In the genomic region with DNA sequence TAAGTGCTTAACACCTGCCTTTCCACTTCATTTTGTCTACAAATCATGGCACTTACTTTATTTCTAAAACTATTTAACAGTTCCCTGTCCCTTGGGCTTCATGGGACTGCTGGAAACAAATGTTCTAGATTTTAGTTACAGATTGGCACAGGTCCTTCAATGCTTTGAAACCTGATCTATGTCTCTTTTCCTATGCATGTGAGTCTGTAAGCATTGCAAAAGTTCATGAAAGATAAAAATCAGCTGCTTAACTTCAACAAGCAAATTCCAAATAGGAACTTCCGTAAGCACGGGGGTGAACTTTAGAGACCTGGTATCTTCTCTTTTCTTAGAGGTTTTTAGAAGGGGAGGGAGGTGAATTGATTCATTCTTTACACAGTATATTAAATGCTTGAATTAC, we compare ENCODE assay signal across 16 cellular contexts. TPM values are rescaled to one million over a fixed set of nuclear protein-coding genes. Genes with fewer than 3 reads are reported as not detected.
DNase-seq lines count a peak whose midpoint lies in the region; ATAC-seq and TF ChIP-seq lines count a peak whose summit lies in the region.
"Had no signal": no experiment of that assay in that cellular context is flagged by ENCODE, and none has a peak within 500 bp of the region (broad histone marks: within the 10 kb centered on the region; RNA-seq: fewer than 3 reads in every experiment).

No MANE protein-coding gene starts in this region.

- H3K4me3 Mint-ChIP-seq in natural killer cell = no peak overlapping the region
- H3K4me3 Mint-ChIP-seq in activated T-helper 1 cell treated with anti-CD3 and anti-CD28 coated beads, Interleukin-12 subunit alpha, Interleukin-12 subunit beta, Interleukin-2, Interleukin-4 antibody, amounts not matched to agents 30 ng/mL and 10 ng/mL and 1 ng/mL, durations not matched to agents 14 hours and 24 hours and 36 hours = no peak overlapping the region

- H3K79me2 ChIP-seq in parathyroid adenoma = peaks cover 2% of the 10 kb centered on the region

- peaks cover 20% of the 10 kb centered on the region for H3K4me1 ChIP-seq in parathyroid adenoma

- H2AFZ ChIP-seq in parathyroid adenoma = no peak overlapping the region

- H3K4me3 ChIP-seq in LNCaP clone FGC (ENCODE audit: low read depth, low read length) (no peak overlapping the region), parathyroid adenoma (ENCODE audit: low read depth, low read length) (peak overlapping the region; percentile 40)

- H3K36me3 Mint-ChIP-seq in natural killer cell = no peaks in the 10 kb centered on the region
- H3K36me3 Mint-ChIP-seq in activated T-helper 1 cell treated with anti-CD3 and anti-CD28 coated beads, Interleukin-12 subunit alpha, Interleukin-12 subunit beta, Interleukin-2, Interleukin-4 antibody, amounts not matched to agents 30 ng/mL and 10 ng/mL and 1 ng/mL, durations not matched to agents 14 hours and 24 hours and 36 hours (ENCODE audit: low read depth) = no peaks in the 10 kb centered on the region

- peak overlapping the region; percentile 64 for H3K27ac ChIP-seq in parathyroid adenoma

- TF ChIP-seq CTCF in LNCaP clone FGC (IDR thresholded peaks at IDR 0.05; ENCODE audit: control insufficient read depth, extremely low read depth, insufficient read depth) (no peak), parathyroid adenoma (IDR thresholded peaks at IDR 0.05) (no peak), natural killer cell (IDR thresholded peaks at IDR 0.05) (no peak)

- DNase-seq in NCI-H2107 treated with DMSO at 0.1 percent for 48 hours (lab: John Stamatoyannopoulos, UW; ENCODE audit: unreplicated experiment) (peak; percentile 45), NCI-H2107 (lab: John Stamatoyannopoulos, UW) (no peak), LNCaP clone FGC (ENCODE audit: low read depth) (peak; percentile 62), fibroblast of gingiva (ENCODE audit: low read depth) (peak; percentile 44), natural killer cell (no peak), HPDE6-E6E7 (ENCODE audit: extremely low spot score) (no peak)
- no peak for DNase-seq in activated T-helper 1 cell treated with anti-CD3 and anti-CD28 coated beads, Interleukin-12 subunit alpha, Interleukin-12 subunit beta, Interleukin-2, Interleukin-4 antibody, amounts not matched to agents 30 ng/mL and 10 ng/mL and 1 ng/mL, durations not matched to agents 14 hours and 24 hours and 36 hours (ENCODE audit: low spot score)
- DNase-seq: Caco-2, DMS79 treated with DMSO at 0.1 percent for 48 hours, KBM-7, NCI-H1105 treated with DMSO at 0.1 percent for 48 hours, NCI-H187 treated with DMSO at 0.1 percent for 48 hours, NCI-H226, SK-N-SH had no signal

- peak overlapping the region; percentile 58 for H3K4me2 ChIP-seq in parathyroid adenoma (ENCODE audit: low read length)
- H3K4me2 ChIP-seq: SK-N-SH had no signal

- H3K27ac Mint-ChIP-seq in natural killer cell = no peak overlapping the region
- H3K27ac Mint-ChIP-seq in activated T-helper 1 cell treated with anti-CD3 and anti-CD28 coated beads, Interleukin-12 subunit alpha, Interleukin-12 subunit beta, Interleukin-2, Interleukin-4 antibody, amounts not matched to agents 30 ng/mL and 10 ng/mL and 1 ng/mL, durations not matched to agents 14 hours and 24 hours and 36 hours = no peak overlapping the region

- ATAC-seq in natural killer cell = no peak
- ATAC-seq: HCT116 had no signal

- H3K9ac ChIP-seq in parathyroid adenoma = no peak overlapping the region
- H3K9ac ChIP-seq: SK-N-SH had no signal

- H3K36me3 ChIP-seq in parathyroid adenoma (ENCODE audit: control insufficient read depth, insufficient read depth, low read length) = no peaks in the 10 kb centered on the region

- no peaks in the 10 kb centered on the region for H3K27me3 ChIP-seq in parathyroid adenoma (ENCODE audit: control insufficient read depth, insufficient read depth, low read length)

- no peaks in the 10 kb centered on the region for H3K9me3 ChIP-seq in parathyroid adenoma (ENCODE audit: control insufficient read depth, low read length)
- H3K9me3 ChIP-seq: Caco-2, SK-N-SH had no signal

- intact Hi-C loops in natural killer cell (cut with micrococcal nuclease) = no loop called here
- intact Hi-C loops in activated T-helper 1 cell treated with anti-CD3 and anti-CD28 coated beads, Interleukin-12 subunit alpha, Interleukin-12 subunit beta, Interleukin-2, Interleukin-4 antibody, amounts not matched to agents 30 ng/mL and 10 ng/mL and 1 ng/mL, durations not matched to agents 14 hours and 24 hours and 36 hours (cut with micrococcal nuclease) = no loop called here

- H3K27me3 Mint-ChIP-seq in natural killer cell (ENCODE audit: low read depth in 2 of 2) = peaks cover 14 to 15% of the 10 kb centered on the region in 2 donors
- H3K27me3 Mint-ChIP-seq in activated T-helper 1 cell treated with anti-CD3 and anti-CD28 coated beads, Interleukin-12 subunit alpha, Interleukin-12 subunit beta, Interleukin-2, Interleukin-4 antibody, amounts not matched to agents 30 ng/mL and 10 ng/mL and 1 ng/mL, durations not matched to agents 14 hours and 24 hours and 36 hours (ENCODE audit: insufficient read depth) = peaks cover 13% of the 10 kb centered on the region

- H3K9me3 Mint-ChIP-seq in natural killer cell = no peaks in the 10 kb centered on the region
- no peaks in the 10 kb centered on the region for H3K9me3 Mint-ChIP-seq in activated T-helper 1 cell treated with anti-CD3 and anti-CD28 coated beads, Interleukin-12 subunit alpha, Interleukin-12 subunit beta, Interleukin-2, Interleukin-4 antibody, amounts not matched to agents 30 ng/mL and 10 ng/mL and 1 ng/mL, durations not matched to agents 14 hours and 24 hours and 36 hours

- no peaks in the 10 kb centered on the region for H3K4me1 Mint-ChIP-seq in natural killer cell
- H3K4me1 Mint-ChIP-seq in activated T-helper 1 cell treated with anti-CD3 and anti-CD28 coated beads, Interleukin-12 subunit alpha, Interleukin-12 subunit beta, Interleukin-2, Interleukin-4 antibody, amounts not matched to agents 30 ng/mL and 10 ng/mL and 1 ng/mL, durations not matched to agents 14 hours and 24 hours and 36 hours (ENCODE audit: low read depth) = no peaks in the 10 kb centered on the region

RNA-seq across cellular contexts. Expression of gene LGI2, which starts 9.5 kb away (rescaled TPM):
- not detected for total RNA-seq in natural killer cell
- not detected in 2 replicates for total RNA-seq in activated T-helper 1 cell treated with anti-CD3 and anti-CD28 coated beads, Interleukin-12 subunit alpha, Interleukin-12 subunit beta, Interleukin-2, Interleukin-4 antibody, amounts not matched to agents 30 ng/mL and 10 ng/mL and 1 ng/mL, durations not matched to agents 14 hours and 24 hours and 36 hours

Comparison
In these comparisons a context has a peak if more than half of its experiments do, and no peak if none do; other contexts are left out.
1. DNase-seq: peak in NCI-H2107 treated with DMSO at 0.1 percent for 48 hours (single experiment), LNCaP clone FGC (single experiment) and fibroblast of gingiva (single experiment); none in NCI-H2107 (single experiment), natural killer cell (single experiment), activated T-helper 1 cell treated with anti-CD3 and anti-CD28 coated beads, Interleukin-12 subunit alpha, Interleukin-12 subunit beta, Interleukin-2, Interleukin-4 antibody, amounts not matched to agents 30 ng/mL and 10 ng/mL and 1 ng/mL, durations not matched to agents 14 hours and 24 hours and 36 hours (single experiment) and HPDE6-E6E7 (single experiment).